21 cellular contexts compared by ENCODE assay signal in genomic region chr6:167115054-167115453, GRCh38. TPM values are rescaled to one million over a fixed set of nuclear protein-coding genes. Genes with fewer than 3 reads are reported as not detected.
DNase-seq lines count a peak whose midpoint lies in the region; ATAC-seq and TF ChIP-seq lines count a peak whose summit lies in the region.
"Had no signal": no experiment of that assay in that cellular context is flagged by ENCODE, and none has a peak within 500 bp of the region (broad histone marks: within the 10 kb centered on the region; RNA-seq: fewer than 3 reads in every experiment).

No MANE protein-coding gene starts in this region.

- TF ChIP-seq POLR2A in thyroid gland (IDR thresholded peaks at IDR 0.05), result no peak

- H3K27me3 Mint-ChIP-seq in natural killer cell treated with Interleukin-12 subunit alpha and Interleukin-12 subunit beta and Interleukin-15 and Interleukin-18, amount 100 ng/mL, for 72 hours, result peaks cover 33 to 38% of the 10 kb centered on the region in 2 donors
- H3K27me3 Mint-ChIP-seq in natural killer cell (ENCODE audit: low read depth in 2 of 2), result peaks cover 11 to 46% of the 10 kb centered on the region in 2 donors
- no peaks in the 10 kb centered on the region for H3K27me3 Mint-ChIP-seq in activated T-helper 17 cell treated with anti-CD3 and anti-CD28 coated beads, Interleukin-2, amount 50 U/mL, for 72 hours

- H3K9me3 ChIP-seq in thyroid gland, result no peaks in the 10 kb centered on the region
- H3K9me3 ChIP-seq: sigmoid colon, upper lobe of right lung had no signal

- H3K27ac ChIP-seq in thyroid gland, result no peak overlapping the region
- H3K27ac ChIP-seq: upper lobe of right lung had no signal

- whole genome bisulfite sequencing in thyroid gland, 2 donors, result 82 to 90% methylated on average over 10 of the region's 10 CpGs

- intact Hi-C loops in natural killer cell (cut with micrococcal nuclease), result no loop called here
- intact Hi-C loops in thyroid gland (cut with DNase I), result no loop called here

- H3K27me3 ChIP-seq in H7 (ENCODE audit: control insufficient read depth, insufficient read depth, low read length) (no peaks in the 10 kb centered on the region), thyroid gland (no peaks in the 10 kb centered on the region)
- H3K27me3 ChIP-seq: sigmoid colon, upper lobe of right lung had no signal

- no peaks in the 10 kb centered on the region for H3K36me3 Mint-ChIP-seq in natural killer cell treated with Interleukin-12 subunit alpha and Interleukin-12 subunit beta and Interleukin-15 and Interleukin-18, amount 100 ng/mL, for 72 hours
- H3K36me3 Mint-ChIP-seq in natural killer cell, result no peaks in the 10 kb centered on the region
- H3K36me3 Mint-ChIP-seq in activated T-helper 17 cell treated with anti-CD3 and anti-CD28 coated beads, Interleukin-2, amount 50 U/mL, for 72 hours (ENCODE audit: low read depth), result peaks cover 87% of the 10 kb centered on the region

- ATAC-seq in natural killer cell treated with Interleukin-12 subunit alpha and Interleukin-12 subunit beta and Interleukin-15 and Interleukin-18, amount 100 ng/mL, for 72 hours, result no peak
- no peak for ATAC-seq in natural killer cell
- no peak for ATAC-seq in activated T-helper 17 cell treated with anti-CD3 and anti-CD28 coated beads, Interleukin-2, amount 50 U/mL, for 72 hours (replicated peaks)
- ATAC-seq in HG02970 (IDR thresholded peaks at IDR 0.05; ENCODE audit: low FRiP score, unreplicated experiment), result no peak
- ATAC-seq: upper lobe of right lung had no signal

- DNase-seq in natural killer cell treated with Interleukin-12 subunit alpha and Interleukin-12 subunit beta and Interleukin-15 and Interleukin-18, amount 100 ng/mL, for 72 hours (ENCODE audit: low spot score), result no peak
- no peak for DNase-seq in natural killer cell
- DNase-seq in H7, result peak; percentile 82
- DNase-seq in NCI-H2081 treated with DMSO at 0.1 percent for 48 hours (lab: John Stamatoyannopoulos, UW), result no peak
- DNase-seq in A172 (ENCODE audit: low spot score), result no peak
- DNase-seq in thyroid gland, result no peak
- DNase-seq: activated CD4-positive, alpha-beta T cell treated with anti-CD3 and anti-CD28 coated beads, Interleukin-2, amount 10 ng/mL, durations not matched to agents 24 days and 14 days; AML-193; DMS79; islet precursor cell; mesendoderm; NCI-H2107; NCI-H774; sigmoid colon; upper lobe of right lung had no signal

- H3K4me3 ChIP-seq in H7 (ENCODE audit: insufficient read depth, low read depth, low read length) (no peak overlapping the region), thyroid gland (replicated peaks in 1 of 3) (no peak overlapping the region)
- H3K4me3 ChIP-seq: sigmoid colon, upper lobe of right lung had no signal

- peak overlapping the region in 1 of 2 donors; percentile 52 for H3K27ac Mint-ChIP-seq in natural killer cell treated with Interleukin-12 subunit alpha and Interleukin-12 subunit beta and Interleukin-15 and Interleukin-18, amount 100 ng/mL, for 72 hours
- no peak overlapping the region for H3K27ac Mint-ChIP-seq in natural killer cell
- H3K27ac Mint-ChIP-seq in activated T-helper 17 cell treated with anti-CD3 and anti-CD28 coated beads, Interleukin-2, amount 50 U/mL, for 72 hours, result peak overlapping the region; percentile 95
- H3K27ac Mint-ChIP-seq: activated CD4-positive, alpha-beta T cell treated with anti-CD3 and anti-CD28 coated beads, Interleukin-2, amount 10 ng/mL, durations not matched to agents 24 days and 14 days had no signal

- H3K4me1 ChIP-seq in thyroid gland, result peaks cover 10 to 11% of the 10 kb centered on the region in 2 donors
- H3K4me1 ChIP-seq: upper lobe of right lung had no signal

- no peaks in the 10 kb centered on the region for H3K9me3 Mint-ChIP-seq in natural killer cell treated with Interleukin-12 subunit alpha and Interleukin-12 subunit beta and Interleukin-15 and Interleukin-18, amount 100 ng/mL, for 72 hours
- no peaks in the 10 kb centered on the region for H3K9me3 Mint-ChIP-seq in natural killer cell
- H3K9me3 Mint-ChIP-seq in activated T-helper 17 cell treated with anti-CD3 and anti-CD28 coated beads, Interleukin-2, amount 50 U/mL, for 72 hours, result no peaks in the 10 kb centered on the region
- H3K9me3 Mint-ChIP-seq: activated CD4-positive, alpha-beta T cell treated with anti-CD3 and anti-CD28 coated beads, Interleukin-2, amount 10 ng/mL, durations not matched to agents 24 days and 14 days had no signal

- TF ChIP-seq CTCF in natural killer cell (IDR thresholded peaks at IDR 0.05) (no peak), thyroid gland (IDR thresholded peaks at IDR 0.05) (no peak)

- H3K4me1 Mint-ChIP-seq in natural killer cell treated with Interleukin-12 subunit alpha and Interleukin-12 subunit beta and Interleukin-15 and Interleukin-18, amount 100 ng/mL, for 72 hours (ENCODE audit: low read depth in 2 of 2), result peaks cover 11 to 44% of the 10 kb centered on the region in 2 donors
- H3K4me1 Mint-ChIP-seq in natural killer cell, result peaks cover 9 to 16% of the 10 kb centered on the region in 2 donors
- H3K4me1 Mint-ChIP-seq in activated T-helper 17 cell treated with anti-CD3 and anti-CD28 coated beads, Interleukin-2, amount 50 U/mL, for 72 hours, result peaks cover 56% of the 10 kb centered on the region
- H3K4me1 Mint-ChIP-seq: activated CD4-positive, alpha-beta T cell treated with anti-CD3 and anti-CD28 coated beads, Interleukin-2, amount 10 ng/mL, durations not matched to agents 24 days and 14 days had no signal

- H3K36me3 ChIP-seq in H7 (replicated peaks; ENCODE audit: control insufficient read depth, insufficient read depth, low read length), result no peaks in the 10 kb centered on the region
- no peaks in the 10 kb centered on the region for H3K36me3 ChIP-seq in thyroid gland
- H3K36me3 ChIP-seq: sigmoid colon, upper lobe of right lung had no signal

- peak overlapping the region; percentile 38 for H3K4me3 Mint-ChIP-seq in natural killer cell treated with Interleukin-12 subunit alpha and Interleukin-12 subunit beta and Interleukin-15 and Interleukin-18, amount 100 ng/mL, for 72 hours
- H3K4me3 Mint-ChIP-seq in natural killer cell, result no peak overlapping the region
- H3K4me3 Mint-ChIP-seq in activated T-helper 17 cell treated with anti-CD3 and anti-CD28 coated beads, Interleukin-2, amount 50 U/mL, for 72 hours, result peak overlapping the region; percentile 92
- H3K4me3 Mint-ChIP-seq: activated CD4-positive, alpha-beta T cell treated with anti-CD3 and anti-CD28 coated beads, Interleukin-2, amount 10 ng/mL, durations not matched to agents 24 days and 14 days had no signal

RNA-seq across cellular contexts. Expression of gene CCR6, which starts 7.8 kb away (rescaled TPM):
- total RNA-seq in natural killer cell treated with Interleukin-12 subunit alpha and Interleukin-12 subunit beta and Interleukin-15 and Interleukin-18, amount 100 ng/mL, for 72 hours, result under 1 TPM in 1 of 2 donors, not detected in 1; 0.17 TPM
- total RNA-seq in natural killer cell (under 1 TPM in 1 of 3 donors, not detected in 2; 0.23 TPM), thyroid gland (under 1 TPM in 1 of 4 donors, not detected in 3; 0.78 TPM)
- total RNA-seq in H7 (2014; rRNA removed; shearing (Covaris generic)), result not detected in 2 replicates
- 10 to 100 TPM; 31.5 to 55.7 TPM for total RNA-seq in activated T-helper 17 cell treated with anti-CD3 and anti-CD28 coated beads, Interleukin-2, amount 50 U/mL, for 72 hours
- not detected in 2 replicates for total RNA-seq in A172 (2014; rRNA removed; shearing (Covaris generic))
- total RNA-seq: activated CD4-positive, alpha-beta T cell treated with anti-CD3 and anti-CD28 coated beads, Interleukin-2, amount 10 ng/mL, durations not matched to agents 24 days and 14 days; epithelial cell of proximal tubule; sigmoid colon; T-helper 2 cell treated with Interferon-gamma antibody and Interleukin-4, amounts not matched to agents 100 ng/mL and 5 ng/mL, for 36 hours had no signal

RNA-seq across cellular contexts. Expression of gene GPR31, which starts 42.7 kb away (rescaled TPM):
- total RNA-seq in natural killer cell treated with Interleukin-12 subunit alpha and Interleukin-12 subunit beta and Interleukin-15 and Interleukin-18, amount 100 ng/mL, for 72 hours, result not detected
- total RNA-seq in natural killer cell (under 1 TPM in 1 of 3 donors, not detected in 2; 0.24 TPM), thyroid gland (not detected)
- total RNA-seq in H7 (2014; rRNA removed; shearing (Covaris generic)), result not detected in 2 replicates
- not detected for total RNA-seq in activated T-helper 17 cell treated with anti-CD3 and anti-CD28 coated beads, Interleukin-2, amount 50 U/mL, for 72 hours
- total RNA-seq in A172 (2014; rRNA removed; shearing (Covaris generic)), result not detected in 2 replicates
- total RNA-seq: activated CD4-positive, alpha-beta T cell treated with anti-CD3 and anti-CD28 coated beads, Interleukin-2, amount 10 ng/mL, durations not matched to agents 24 days and 14 days; epithelial cell of proximal tubule; HT1080; M059J; sigmoid colon; T-helper 2 cell treated with Interferon-gamma antibody and Interleukin-4, amounts not matched to agents 100 ng/mL and 5 ng/mL, for 36 hours; upper lobe of right lung had no signal

Comparison
In these comparisons a context has a peak if more than half of its experiments do, and no peak if none do; other contexts are left out.
1. RNA of gene CCR6, which starts 7.8 kb away (total RNA-seq): 31.5 to 55.7 TPM in activated T-helper 17 cell treated with anti-CD3 and anti-CD28 coated beads, Interleukin-2, amount 50 U/mL, for 72 hours; 0.17 TPM in natural killer cell treated with Interleukin-12 subunit alpha and Interleukin-12 subunit beta and Interleukin-15 and Interleukin-18, amount 100 ng/mL, for 72 hours, 0.78 TPM in thyroid gland, 0.23 TPM in natural killer cell, not detected in H7 and not detected in A172; every median in the first group is over 10 times any median in the second.